Comparison of ENCODE assay signal across 8 cellular contexts in genomic region chr9:83956288-83957028, GRCh38. TPM values are rescaled to one million over a fixed set of nuclear protein-coding genes. Genes with fewer than 3 reads are reported as not detected.
DNase-seq lines count a peak whose midpoint lies in the region; ATAC-seq and TF ChIP-seq lines count a peak whose summit lies in the region.

No MANE protein-coding gene starts in this region.

- peak overlapping the region; percentile 77 for H3K9ac ChIP-seq in fibroblast of lung (ENCODE audit: insufficient read depth, low read length)

- H3K36me3 ChIP-seq in fibroblast of lung (ENCODE audit: control insufficient read depth, insufficient read depth, low read length): no peaks in the 10 kb centered on the region

- H3K36me3 Mint-ChIP-seq in activated T-cell treated with anti-CD3 and anti-CD28 coated beads, Interleukin-2, amount 50 U/mL, for 24 hours (ENCODE audit: low read depth): peaks cover 43% of the 10 kb centered on the region
- H3K36me3 Mint-ChIP-seq in naive thymus-derived CD8-positive, alpha-beta T cell: peaks cover 0 to 10% (median 0%) of the 10 kb centered on the region in 3 donors

- ATAC-seq in GM18867 (IDR thresholded peaks at IDR 0.05; ENCODE audit: unreplicated experiment): peak; percentile 76
- peak; percentile 83 for ATAC-seq in HG03095 (IDR thresholded peaks at IDR 0.05; ENCODE audit: unreplicated experiment)
- peak; percentile 76 to 82 for ATAC-seq in naive thymus-derived CD8-positive, alpha-beta T cell

- peak overlapping the region; percentile 97 for H3K27ac Mint-ChIP-seq in activated T-cell treated with anti-CD3 and anti-CD28 coated beads, Interleukin-2, amount 50 U/mL, for 24 hours
- H3K27ac Mint-ChIP-seq in naive thymus-derived CD8-positive, alpha-beta T cell: peak overlapping the region; percentile 92 to 99 (median 96)

- no peaks in the 10 kb centered on the region for H4K20me1 ChIP-seq in fibroblast of lung (ENCODE audit: control insufficient read depth, extremely low read depth, insufficient read depth, low read length)

- H3K9me3 ChIP-seq in fibroblast of lung (ENCODE audit: control insufficient read depth, insufficient read depth, low read depth, low read length): no peaks in the 10 kb centered on the region

- POLR2A ChIA-PET in naive thymus-derived CD8-positive, alpha-beta T cell (lab: Charles Lee): interaction anchor here (0.6 to 10.4 kb wide), 4 partner anchors 11 to 51 kb away, joined by 3 to 141 read pairs (median 4); partner anchors contain the start of genes HNRNPK and RMI1

- H2AFZ ChIP-seq in fibroblast of lung (ENCODE audit: low read length): peak overlapping the region; percentile 97

- H3K4me2 ChIP-seq in fibroblast of lung (ENCODE audit: extremely low read depth, insufficient read depth, low read length): peak overlapping the region; percentile 90

- H3K27ac ChIP-seq in fibroblast of lung (ENCODE audit: insufficient read depth, low read length): peak overlapping the region; percentile 86

- H3K79me2 ChIP-seq in fibroblast of lung (ENCODE audit: control insufficient read depth, insufficient read depth, low read length): no peaks in the 10 kb centered on the region

- TF ChIP-seq CTCF in fibroblast of lung (conservative IDR thresholded peaks at IDR 0.05 in 1 of 2, IDR thresholded peaks at IDR 0.05 in 1 of 2; ENCODE audit: low read depth in 1 of 2, low read length in 2 of 2): no peak

- H3K4me1 ChIP-seq in fibroblast of lung (ENCODE audit: control insufficient read depth, extremely low read depth, insufficient read depth, low read length): peaks cover 7% of the 10 kb centered on the region

- peak overlapping the region; percentile 59 to 70 (median 63) for H3K4me3 ChIP-seq in fibroblast of lung (replicated peaks in 1 of 4; ENCODE audit: control extremely low read depth in 1 of 4, insufficient read depth in 1 of 4, low read depth in 3 of 4, low read length in 4 of 4)

- H3K4me3 Mint-ChIP-seq in activated T-cell treated with anti-CD3 and anti-CD28 coated beads, Interleukin-2, amount 50 U/mL, for 24 hours: peak overlapping the region; percentile 97
- H3K4me3 Mint-ChIP-seq in naive thymus-derived CD8-positive, alpha-beta T cell: peak overlapping the region; percentile 92 to 100 (median 97)

- H3K4me1 Mint-ChIP-seq in activated T-cell treated with anti-CD3 and anti-CD28 coated beads, Interleukin-2, amount 50 U/mL, for 24 hours (ENCODE audit: low read depth): peaks cover 24% of the 10 kb centered on the region
- H3K4me1 Mint-ChIP-seq in naive thymus-derived CD8-positive, alpha-beta T cell: peaks cover 10 to 22% (median 17%) of the 10 kb centered on the region in 4 donors

- no peaks in the 10 kb centered on the region for H3K9me3 Mint-ChIP-seq in activated T-cell treated with anti-CD3 and anti-CD28 coated beads, Interleukin-2, amount 50 U/mL, for 24 hours
- H3K9me3 Mint-ChIP-seq in naive thymus-derived CD8-positive, alpha-beta T cell: no peaks in the 10 kb centered on the region

- peak; percentile 72 for DNase-seq in AG08396 (ENCODE audit: low spot score)
- DNase-seq in NCI-H524 treated with DMSO at 0.1 percent for 48 hours (lab: John Stamatoyannopoulos, UW): peak; percentile 5
- peak; percentile 82 for DNase-seq in activated T-cell treated with anti-CD3 and anti-CD28 coated beads, Interleukin-2, amount 50 U/mL, for 24 hours
- peak; percentile 63 to 66 for DNase-seq in fibroblast of lung (ENCODE audit: low read depth in 2 of 2)
- DNase-seq in naive thymus-derived CD8-positive, alpha-beta T cell: peak; percentile 20 to 75 (median 50)
- peak; percentile 81 for DNase-seq in superior temporal gyrus (ENCODE audit: extremely low spot score)

- no peaks in the 10 kb centered on the region for H3K27me3 ChIP-seq in fibroblast of lung (ENCODE audit: control insufficient read depth, insufficient read depth, low read length)

- H3K27me3 Mint-ChIP-seq in activated T-cell treated with anti-CD3 and anti-CD28 coated beads, Interleukin-2, amount 50 U/mL, for 24 hours: no peaks in the 10 kb centered on the region
- no peaks in the 10 kb centered on the region for H3K27me3 Mint-ChIP-seq in naive thymus-derived CD8-positive, alpha-beta T cell

RNA-seq across cellular contexts. Expression of gene HNRNPK, which starts 23.6 kb away (rescaled TPM):
- total RNA-seq in fibroblast of lung: 475 and 616 TPM in 2 replicates
- 558 and 618 TPM in 2 replicates for polyA plus RNA-seq in fibroblast of lung
- polyA plus RNA-seq in fibroblast of lung (2012): 484 and 583 TPM in 2 replicates
- polyA minus RNA-seq in fibroblast of lung (ENCODE audit: low replicate concordance): 285 and 431 TPM in 2 replicates
- 100 to 1,000 TPM; 653 to 706 TPM for total RNA-seq in naive thymus-derived CD8-positive, alpha-beta T cell
- polyA plus RNA-seq in naive thymus-derived CD8-positive, alpha-beta T cell: 100 to 1,000 TPM; 760 to 890 (median 849) TPM

RNA-seq across cellular contexts. Expression of gene RMI1, which starts 24.1 kb away (rescaled TPM):
- total RNA-seq in fibroblast of lung: 3.6 and 5.0 TPM in 2 replicates
- 2.3 and 3.1 TPM in 2 replicates for polyA plus RNA-seq in fibroblast of lung
- polyA plus RNA-seq in fibroblast of lung (2012): 5.9 and 8.3 TPM in 2 replicates
- 1.8 and 2.8 TPM in 2 replicates for polyA minus RNA-seq in fibroblast of lung (ENCODE audit: low replicate concordance)
- total RNA-seq in naive thymus-derived CD8-positive, alpha-beta T cell: 1 to 10 TPM; 6.6 to 8.3 TPM
- 1 to 10 TPM; 5.3 to 6.7 (median 6.3) TPM for polyA plus RNA-seq in naive thymus-derived CD8-positive, alpha-beta T cell

RNA-seq across cellular contexts. Expression of gene KIF27, which starts 35.2 kb away (rescaled TPM):
- 4.8 and 6.2 TPM in 2 replicates for total RNA-seq in fibroblast of lung
- polyA plus RNA-seq in fibroblast of lung: 0.98 and 1.00 TPM in 2 replicates
- polyA plus RNA-seq in fibroblast of lung (2012): 0.62 and 1.2 TPM in 2 replicates
- polyA minus RNA-seq in fibroblast of lung (ENCODE audit: low replicate concordance): not detected in 2 replicates
- 1 to 10 TPM; 7.4 to 8.4 TPM for total RNA-seq in naive thymus-derived CD8-positive, alpha-beta T cell
- polyA plus RNA-seq in naive thymus-derived CD8-positive, alpha-beta T cell: 1 to 10 TPM; 1.1 to 2.1 (median 1.3) TPM

Comparison
In these comparisons a context has a peak if more than half of its experiments do, and no peak if none do; other contexts are left out.
1. Peak in every context shown above with its lines: DNase-seq, ATAC-seq, H3K4me3 ChIP-seq and H3K27ac ChIP-seq.
2. DNase-seq: peak in every context shown above with its lines; median percentile 82 in activated T-cell treated with anti-CD3 and anti-CD28 coated beads, Interleukin-2, amount 50 U/mL, for 24 hours; 81 in superior temporal gyrus; 72 in AG08396; 64 in fibroblast of lung; 50 in naive thymus-derived CD8-positive, alpha-beta T cell; 5 in NCI-H524 treated with DMSO at 0.1 percent for 48 hours.